Comparison of ENCODE assay signal across 13 cellular contexts in the genomic region with DNA sequence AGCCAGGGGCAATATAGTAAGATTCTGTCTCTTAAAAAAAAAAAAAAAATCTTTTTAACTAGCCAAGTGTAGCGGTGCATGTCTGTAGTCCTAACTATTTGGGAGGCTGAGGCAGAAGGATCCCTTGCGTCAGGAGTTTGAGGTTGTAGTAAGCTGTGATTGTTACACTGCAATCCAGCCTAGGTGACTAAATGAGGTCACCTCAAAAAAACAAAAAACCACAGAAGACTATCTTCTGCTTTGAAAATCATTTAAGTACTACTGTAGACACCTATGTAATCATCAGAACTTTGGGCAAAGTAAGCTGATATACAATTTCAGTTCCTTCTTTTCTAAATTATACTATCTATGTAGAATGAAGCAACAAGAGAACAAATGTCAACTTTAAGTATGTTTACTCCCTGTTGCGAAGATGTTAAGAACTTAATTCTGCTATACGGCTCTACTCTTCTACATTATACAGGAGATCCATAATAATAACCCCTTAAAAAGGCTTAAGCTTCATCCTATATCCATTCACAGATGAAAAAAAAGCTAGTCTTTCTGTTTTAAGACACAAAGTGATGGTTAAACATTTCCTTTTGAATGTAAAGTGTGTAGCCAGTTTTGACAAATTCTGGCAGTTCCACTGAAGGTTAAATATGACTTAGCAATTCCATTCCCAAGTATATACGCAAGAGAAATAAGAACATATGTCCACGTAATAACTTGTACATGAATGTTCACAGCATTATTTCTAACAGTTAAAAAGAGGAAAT. TPM values are rescaled to one million over a fixed set of nuclear protein-coding genes. Genes with fewer than 3 reads are reported as not detected.
DNase-seq lines count a peak whose midpoint lies in the region; ATAC-seq and TF ChIP-seq lines count a peak whose summit lies in the region.
"Had no signal": no experiment of that assay in that cellular context is flagged by ENCODE, and none has a peak within 500 bp of the region (broad histone marks: within the 10 kb centered on the region; RNA-seq: fewer than 3 reads in every experiment).

No MANE protein-coding gene starts in this region.

- no peak for TF ChIP-seq POLR2A in suprapubic skin (IDR thresholded peaks at IDR 0.05)

- H3F3A ChIP-seq in MM.1S (ENCODE audit: insufficient read depth, low read length), result no peaks in the 10 kb centered on the region

- no peaks in the 10 kb centered on the region for H3K4me1 ChIP-seq in MM.1S (ENCODE audit: low read length)
- no peaks in the 10 kb centered on the region for H3K4me1 ChIP-seq in suprapubic skin
- H3K4me1 ChIP-seq: adrenal gland, neural progenitor cell had no signal

- H3K36me3 ChIP-seq in MM.1S (replicated peaks; ENCODE audit: insufficient read depth, low read length), result no peaks in the 10 kb centered on the region
- H3K36me3 ChIP-seq in suprapubic skin, result no peaks in the 10 kb centered on the region
- H3K36me3 ChIP-seq: adrenal gland, neural progenitor cell had no signal

- no peaks in the 10 kb centered on the region for H3K79me2 ChIP-seq in MM.1S (ENCODE audit: low read length)

- no peak overlapping the region for H3K9ac ChIP-seq in MM.1S (ENCODE audit: low read length)
- H3K9ac ChIP-seq: neural progenitor cell had no signal

- H3K4me3 ChIP-seq in MM.1S (ENCODE audit: low read length) (no peak overlapping the region), suprapubic skin (no peak overlapping the region)
- H3K4me3 ChIP-seq: adrenal gland, neural progenitor cell had no signal

- peak; percentile 97 for ATAC-seq in GM18498 (IDR thresholded peaks at IDR 0.05; ENCODE audit: unreplicated experiment)
- ATAC-seq in GM19395 (IDR thresholded peaks at IDR 0.05; ENCODE audit: unreplicated experiment), result peak; percentile 98
- ATAC-seq in HG02884 (IDR thresholded peaks at IDR 0.05; ENCODE audit: unreplicated experiment), result peak; percentile 97

- TF ChIP-seq CTCF in MM.1S (IDR thresholded peaks at IDR 0.05; ENCODE audit: low read length), result no peak
- TF ChIP-seq CTCF in suprapubic skin (IDR thresholded peaks at IDR 0.05), result no peak

- TF ChIP-seq EP300 in suprapubic skin (IDR thresholded peaks at IDR 0.05), result no peak

- no peak overlapping the region for H3K4me2 ChIP-seq in MM.1S (ENCODE audit: low read depth, low read length)
- H3K4me2 ChIP-seq: neural progenitor cell had no signal

- no peaks in the 10 kb centered on the region for H3K9me2 ChIP-seq in MM.1S (replicated peaks; ENCODE audit: insufficient read depth, low read length)

- no peaks in the 10 kb centered on the region for H3K27me3 ChIP-seq in MM.1S (replicated peaks; ENCODE audit: insufficient read depth, low read length)
- no peaks in the 10 kb centered on the region for H3K27me3 ChIP-seq in suprapubic skin
- H3K27me3 ChIP-seq: adrenal gland, neural progenitor cell had no signal

- H2AFZ ChIP-seq in MM.1S (ENCODE audit: low read length), result no peak overlapping the region
- H2AFZ ChIP-seq: neural progenitor cell had no signal

- H3K27ac ChIP-seq in MM.1S (ENCODE audit: low read length) (no peak overlapping the region), substantia nigra (ENCODE audit: low read depth, low read length, poor library complexity, severe bottlenecking) (no peak overlapping the region), suprapubic skin (no peak overlapping the region)
- H3K27ac ChIP-seq: adrenal gland, neural progenitor cell had no signal

- WGBS in suprapubic skin, result 93% methylated on average over 6 of the region's 6 CpGs

- H3K9me3 ChIP-seq in MM.1S (replicated peaks; ENCODE audit: insufficient read depth, low read length) (no peaks in the 10 kb centered on the region), suprapubic skin (no peaks in the 10 kb centered on the region)
- H3K9me3 ChIP-seq: adrenal gland had no signal

- DNase-seq in MM.1S (peak; percentile 9), retina (no peak), substantia nigra (lab: John Stamatoyannopoulos, UW) (no peak), suprapubic skin (ENCODE audit: low spot score in 2 of 2) (no peak), NCI-H1694 (lab: John Stamatoyannopoulos, UW) (no peak)
- DNase-seq: adrenal gland, HCEC 1CT had no signal

- no peaks in the 10 kb centered on the region for H4K20me1 ChIP-seq in MM.1S (ENCODE audit: insufficient read depth, low read length)

RNA-seq across cellular contexts. Expression of a gene that starts 15.2 kb away (rescaled TPM):
- under 1 TPM in 1 of 4 donors, not detected in 3; 0.25 TPM for total RNA-seq in suprapubic skin
- total RNA-seq: adrenal gland, epithelial cell of proximal tubule, RPMI7951 had no signal
